ENCODE assay signal across 2 cellular contexts in the genomic region with DNA sequence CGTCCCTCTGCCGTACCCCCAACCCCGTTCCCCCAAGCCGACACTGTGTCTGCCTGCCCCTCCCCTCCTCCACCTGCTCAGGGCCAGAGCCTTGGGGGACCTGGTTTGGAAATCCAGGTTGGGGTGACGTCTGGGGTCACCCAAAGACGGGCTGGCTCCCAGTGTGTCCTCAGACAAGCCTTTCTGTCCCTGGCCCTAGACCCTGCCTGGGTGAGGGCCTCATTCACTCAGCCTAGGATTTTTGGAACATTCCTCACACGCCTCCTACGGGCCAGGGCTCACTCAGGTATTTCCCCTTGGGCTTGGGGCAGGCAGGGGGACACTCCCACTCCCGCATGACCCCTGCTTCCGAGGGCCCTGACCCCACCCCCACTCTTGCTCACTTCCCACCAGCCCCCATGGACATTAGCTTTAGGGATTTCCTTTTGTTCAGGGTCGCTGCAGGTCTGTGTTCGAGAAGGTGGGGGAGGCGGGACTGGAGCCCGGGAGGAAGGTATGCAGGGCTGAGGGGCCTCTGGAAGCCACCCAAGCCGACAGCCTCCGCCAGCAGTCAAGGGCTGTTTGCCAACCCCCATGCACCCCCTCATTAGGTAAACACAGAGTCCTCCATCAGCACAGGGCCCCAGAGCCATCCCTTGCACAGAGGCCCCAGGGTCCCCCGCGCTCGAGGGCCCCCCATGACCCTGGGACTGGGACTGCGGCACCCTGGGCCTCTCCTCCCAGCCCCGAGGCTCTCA.
TF ChIP-seq lines count a peak whose summit lies in the region.

No MANE protein-coding gene starts in this region.

TF ChIP-seq in GM23338, 12 proteins besides CTCF, POLR2A, EP300 and RAD21 (continued from another document):
- TF ChIP-seq, protein P1, sequence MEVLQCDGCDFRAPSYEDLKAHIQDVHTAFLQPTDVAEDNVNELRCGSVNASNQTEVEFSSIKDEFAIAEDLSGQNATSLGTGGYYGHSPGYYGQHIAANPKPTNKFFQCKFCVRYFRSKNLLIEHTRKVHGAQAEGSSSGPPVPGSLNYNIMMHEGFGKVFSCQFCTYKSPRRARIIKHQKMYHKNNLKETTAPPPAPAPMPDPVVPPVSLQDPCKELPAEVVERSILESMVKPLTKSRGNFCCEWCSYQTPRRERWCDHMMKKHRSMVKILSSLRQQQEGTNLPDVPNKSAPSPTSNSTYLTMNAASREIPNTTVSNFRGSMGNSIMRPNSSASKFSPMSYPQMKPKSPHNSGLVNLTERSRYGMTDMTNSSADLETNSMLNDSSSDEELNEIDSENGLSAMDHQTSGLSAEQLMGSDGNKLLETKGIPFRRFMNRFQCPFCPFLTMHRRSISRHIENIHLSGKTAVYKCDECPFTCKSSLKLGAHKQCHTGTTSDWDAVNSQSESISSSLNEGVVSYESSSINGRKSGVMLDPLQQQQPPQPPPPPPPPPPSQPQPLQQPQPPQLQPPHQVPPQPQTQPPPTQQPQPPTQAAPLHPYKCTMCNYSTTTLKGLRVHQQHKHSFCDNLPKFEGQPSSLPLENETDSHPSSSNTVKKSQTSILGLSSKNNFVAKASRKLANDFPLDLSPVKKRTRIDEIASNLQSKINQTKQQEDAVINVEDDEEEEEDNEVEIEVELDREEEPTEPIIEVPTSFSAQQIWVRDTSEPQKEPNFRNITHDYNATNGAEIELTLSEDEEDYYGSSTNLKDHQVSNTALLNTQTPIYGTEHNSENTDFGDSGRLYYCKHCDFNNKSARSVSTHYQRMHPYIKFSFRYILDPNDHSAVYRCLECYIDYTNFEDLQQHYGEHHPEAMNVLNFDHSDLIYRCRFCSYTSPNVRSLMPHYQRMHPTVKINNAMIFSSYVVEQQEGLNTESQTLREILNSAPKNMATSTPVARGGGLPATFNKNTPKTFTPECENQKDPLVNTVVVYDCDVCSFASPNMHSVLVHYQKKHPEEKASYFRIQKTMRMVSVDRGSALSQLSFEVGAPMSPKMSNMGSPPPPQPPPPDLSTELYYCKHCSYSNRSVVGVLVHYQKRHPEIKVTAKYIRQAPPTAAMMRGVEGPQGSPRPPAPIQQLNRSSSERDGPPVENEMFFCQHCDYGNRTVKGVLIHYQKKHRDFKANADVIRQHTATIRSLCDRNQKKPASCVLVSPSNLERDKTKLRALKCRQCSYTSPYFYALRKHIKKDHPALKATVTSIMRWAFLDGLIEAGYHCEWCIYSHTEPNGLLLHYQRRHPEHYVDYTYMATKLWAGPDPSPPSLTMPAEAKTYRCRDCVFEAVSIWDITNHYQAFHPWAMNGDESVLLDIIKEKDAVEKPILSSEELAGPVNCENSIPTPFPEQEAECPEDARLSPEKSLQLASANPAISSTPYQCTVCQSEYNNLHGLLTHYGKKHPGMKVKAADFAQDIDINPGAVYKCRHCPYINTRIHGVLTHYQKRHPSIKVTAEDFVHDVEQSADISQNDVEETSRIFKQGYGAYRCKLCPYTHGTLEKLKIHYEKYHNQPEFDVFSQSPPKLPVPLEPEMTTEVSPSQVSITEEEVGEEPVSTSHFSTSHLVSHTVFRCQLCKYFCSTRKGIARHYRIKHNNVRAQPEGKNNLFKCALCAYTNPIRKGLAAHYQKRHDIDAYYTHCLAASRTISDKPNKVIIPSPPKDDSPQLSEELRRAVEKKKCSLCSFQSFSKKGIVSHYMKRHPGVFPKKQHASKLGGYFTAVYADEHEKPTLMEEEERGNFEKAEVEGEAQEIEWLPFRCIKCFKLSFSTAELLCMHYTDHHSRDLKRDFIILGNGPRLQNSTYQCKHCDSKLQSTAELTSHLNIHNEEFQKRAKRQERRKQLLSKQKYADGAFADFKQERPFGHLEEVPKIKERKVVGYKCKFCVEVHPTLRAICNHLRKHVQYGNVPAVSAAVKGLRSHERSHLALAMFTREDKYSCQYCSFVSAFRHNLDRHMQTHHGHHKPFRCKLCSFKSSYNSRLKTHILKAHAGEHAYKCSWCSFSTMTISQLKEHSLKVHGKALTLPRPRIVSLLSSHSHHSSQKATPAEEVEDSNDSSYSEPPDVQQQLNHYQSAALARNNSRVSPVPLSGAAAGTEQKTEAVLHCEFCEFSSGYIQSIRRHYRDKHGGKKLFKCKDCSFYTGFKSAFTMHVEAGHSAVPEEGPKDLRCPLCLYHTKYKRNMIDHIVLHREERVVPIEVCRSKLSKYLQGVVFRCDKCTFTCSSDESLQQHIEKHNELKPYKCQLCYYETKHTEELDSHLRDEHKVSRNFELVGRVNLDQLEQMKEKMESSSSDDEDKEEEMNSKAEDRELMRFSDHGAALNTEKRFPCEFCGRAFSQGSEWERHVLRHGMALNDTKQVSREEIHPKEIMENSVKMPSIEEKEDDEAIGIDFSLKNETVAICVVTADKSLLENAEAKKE (CRISPR knock-in tag; IDR thresholded peaks at IDR 0.05), result no peak
- no peak for TF ChIP-seq POLR2AphosphoS5 (IDR thresholded peaks at IDR 0.05; ENCODE audit: low read depth)
- no peak for TF ChIP-seq ZNF331 (CRISPR knock-in tag; IDR thresholded peaks at IDR 0.05; ENCODE audit: low read depth)
- TF ChIP-seq JUNB (IDR thresholded peaks at IDR 0.05; ENCODE audit: unreplicated experiment), result no peak
- TF ChIP-seq, protein P2, sequence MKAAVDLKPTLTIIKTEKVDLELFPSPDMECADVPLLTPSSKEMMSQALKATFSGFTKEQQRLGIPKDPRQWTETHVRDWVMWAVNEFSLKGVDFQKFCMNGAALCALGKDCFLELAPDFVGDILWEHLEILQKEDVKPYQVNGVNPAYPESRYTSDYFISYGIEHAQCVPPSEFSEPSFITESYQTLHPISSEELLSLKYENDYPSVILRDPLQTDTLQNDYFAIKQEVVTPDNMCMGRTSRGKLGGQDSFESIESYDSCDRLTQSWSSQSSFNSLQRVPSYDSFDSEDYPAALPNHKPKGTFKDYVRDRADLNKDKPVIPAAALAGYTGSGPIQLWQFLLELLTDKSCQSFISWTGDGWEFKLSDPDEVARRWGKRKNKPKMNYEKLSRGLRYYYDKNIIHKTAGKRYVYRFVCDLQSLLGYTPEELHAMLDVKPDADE (IDR thresholded peaks at IDR 0.05), result no peak
- TF ChIP-seq, protein P3, sequence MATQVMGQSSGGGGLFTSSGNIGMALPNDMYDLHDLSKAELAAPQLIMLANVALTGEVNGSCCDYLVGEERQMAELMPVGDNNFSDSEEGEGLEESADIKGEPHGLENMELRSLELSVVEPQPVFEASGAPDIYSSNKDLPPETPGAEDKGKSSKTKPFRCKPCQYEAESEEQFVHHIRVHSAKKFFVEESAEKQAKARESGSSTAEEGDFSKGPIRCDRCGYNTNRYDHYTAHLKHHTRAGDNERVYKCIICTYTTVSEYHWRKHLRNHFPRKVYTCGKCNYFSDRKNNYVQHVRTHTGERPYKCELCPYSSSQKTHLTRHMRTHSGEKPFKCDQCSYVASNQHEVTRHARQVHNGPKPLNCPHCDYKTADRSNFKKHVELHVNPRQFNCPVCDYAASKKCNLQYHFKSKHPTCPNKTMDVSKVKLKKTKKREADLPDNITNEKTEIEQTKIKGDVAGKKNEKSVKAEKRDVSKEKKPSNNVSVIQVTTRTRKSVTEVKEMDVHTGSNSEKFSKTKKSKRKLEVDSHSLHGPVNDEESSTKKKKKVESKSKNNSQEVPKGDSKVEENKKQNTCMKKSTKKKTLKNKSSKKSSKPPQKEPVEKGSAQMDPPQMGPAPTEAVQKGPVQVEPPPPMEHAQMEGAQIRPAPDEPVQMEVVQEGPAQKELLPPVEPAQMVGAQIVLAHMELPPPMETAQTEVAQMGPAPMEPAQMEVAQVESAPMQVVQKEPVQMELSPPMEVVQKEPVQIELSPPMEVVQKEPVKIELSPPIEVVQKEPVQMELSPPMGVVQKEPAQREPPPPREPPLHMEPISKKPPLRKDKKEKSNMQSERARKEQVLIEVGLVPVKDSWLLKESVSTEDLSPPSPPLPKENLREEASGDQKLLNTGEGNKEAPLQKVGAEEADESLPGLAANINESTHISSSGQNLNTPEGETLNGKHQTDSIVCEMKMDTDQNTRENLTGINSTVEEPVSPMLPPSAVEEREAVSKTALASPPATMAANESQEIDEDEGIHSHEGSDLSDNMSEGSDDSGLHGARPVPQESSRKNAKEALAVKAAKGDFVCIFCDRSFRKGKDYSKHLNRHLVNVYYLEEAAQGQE (IDR thresholded peaks at IDR 0.05; ENCODE audit: unreplicated experiment), result no peak
- TF ChIP-seq NANOG (IDR thresholded peaks at IDR 0.05; ENCODE audit: borderline replicate concordance), result no peak
TF ChIP-seq in GM23338: peak in this region for 0.

TF ChIP-seq in WTC11, 78 proteins besides CTCF, POLR2A, EP300 and RAD21 (continued from another document and continues in another):
- TF ChIP-seq ZBTB21 (CRISPR knock-in tag; IDR thresholded peaks at IDR 0.05; ENCODE audit: borderline replicate concordance) (no peak), KAT7 (CRISPR knock-in tag; IDR thresholded peaks at IDR 0.05; ENCODE audit: borderline replicate concordance) (no peak), GRHL2 (CRISPR knock-in tag; IDR thresholded peaks at IDR 0.05; ENCODE audit: insufficient replicate concordance, severe bottlenecking) (no peak), ZNF263 (CRISPR knock-in tag; IDR thresholded peaks at IDR 0.05; ENCODE audit: low read depth) (no peak), CBFB (CRISPR knock-in tag; IDR thresholded peaks at IDR 0.05; ENCODE audit: low read depth) (no peak)
- TF ChIP-seq, protein P4, sequence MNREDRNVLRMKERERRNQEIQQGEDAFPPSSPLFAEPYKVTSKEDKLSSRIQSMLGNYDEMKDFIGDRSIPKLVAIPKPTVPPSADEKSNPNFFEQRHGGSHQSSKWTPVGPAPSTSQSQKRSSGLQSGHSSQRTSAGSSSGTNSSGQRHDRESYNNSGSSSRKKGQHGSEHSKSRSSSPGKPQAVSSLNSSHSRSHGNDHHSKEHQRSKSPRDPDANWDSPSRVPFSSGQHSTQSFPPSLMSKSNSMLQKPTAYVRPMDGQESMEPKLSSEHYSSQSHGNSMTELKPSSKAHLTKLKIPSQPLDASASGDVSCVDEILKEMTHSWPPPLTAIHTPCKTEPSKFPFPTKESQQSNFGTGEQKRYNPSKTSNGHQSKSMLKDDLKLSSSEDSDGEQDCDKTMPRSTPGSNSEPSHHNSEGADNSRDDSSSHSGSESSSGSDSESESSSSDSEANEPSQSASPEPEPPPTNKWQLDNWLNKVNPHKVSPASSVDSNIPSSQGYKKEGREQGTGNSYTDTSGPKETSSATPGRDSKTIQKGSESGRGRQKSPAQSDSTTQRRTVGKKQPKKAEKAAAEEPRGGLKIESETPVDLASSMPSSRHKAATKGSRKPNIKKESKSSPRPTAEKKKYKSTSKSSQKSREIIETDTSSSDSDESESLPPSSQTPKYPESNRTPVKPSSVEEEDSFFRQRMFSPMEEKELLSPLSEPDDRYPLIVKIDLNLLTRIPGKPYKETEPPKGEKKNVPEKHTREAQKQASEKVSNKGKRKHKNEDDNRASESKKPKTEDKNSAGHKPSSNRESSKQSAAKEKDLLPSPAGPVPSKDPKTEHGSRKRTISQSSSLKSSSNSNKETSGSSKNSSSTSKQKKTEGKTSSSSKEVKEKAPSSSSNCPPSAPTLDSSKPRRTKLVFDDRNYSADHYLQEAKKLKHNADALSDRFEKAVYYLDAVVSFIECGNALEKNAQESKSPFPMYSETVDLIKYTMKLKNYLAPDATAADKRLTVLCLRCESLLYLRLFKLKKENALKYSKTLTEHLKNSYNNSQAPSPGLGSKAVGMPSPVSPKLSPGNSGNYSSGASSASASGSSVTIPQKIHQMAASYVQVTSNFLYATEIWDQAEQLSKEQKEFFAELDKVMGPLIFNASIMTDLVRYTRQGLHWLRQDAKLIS (CRISPR knock-in tag; IDR thresholded peaks at IDR 0.05; ENCODE audit: borderline replicate concordance), result no peak
- TF ChIP-seq, protein P5, sequence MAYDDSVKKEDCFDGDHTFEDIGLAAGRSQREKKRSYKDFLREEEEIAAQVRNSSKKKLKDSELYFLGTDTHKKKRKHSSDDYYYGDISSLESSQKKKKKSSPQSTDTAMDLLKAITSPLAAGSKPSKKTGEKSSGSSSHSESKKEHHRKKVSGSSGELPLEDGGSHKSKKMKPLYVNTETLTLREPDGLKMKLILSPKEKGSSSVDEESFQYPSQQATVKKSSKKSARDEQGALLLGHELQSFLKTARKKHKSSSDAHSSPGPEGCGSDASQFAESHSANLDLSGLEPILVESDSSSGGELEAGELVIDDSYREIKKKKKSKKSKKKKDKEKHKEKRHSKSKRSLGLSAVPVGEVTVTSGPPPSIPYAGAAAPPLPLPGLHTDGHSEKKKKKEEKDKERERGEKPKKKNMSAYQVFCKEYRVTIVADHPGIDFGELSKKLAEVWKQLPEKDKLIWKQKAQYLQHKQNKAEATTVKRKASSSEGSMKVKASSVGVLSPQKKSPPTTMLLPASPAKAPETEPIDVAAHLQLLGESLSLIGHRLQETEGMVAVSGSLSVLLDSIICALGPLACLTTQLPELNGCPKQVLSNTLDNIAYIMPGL (CRISPR knock-in tag; IDR thresholded peaks at IDR 0.05), result no peak
- TF ChIP-seq, protein P6, sequence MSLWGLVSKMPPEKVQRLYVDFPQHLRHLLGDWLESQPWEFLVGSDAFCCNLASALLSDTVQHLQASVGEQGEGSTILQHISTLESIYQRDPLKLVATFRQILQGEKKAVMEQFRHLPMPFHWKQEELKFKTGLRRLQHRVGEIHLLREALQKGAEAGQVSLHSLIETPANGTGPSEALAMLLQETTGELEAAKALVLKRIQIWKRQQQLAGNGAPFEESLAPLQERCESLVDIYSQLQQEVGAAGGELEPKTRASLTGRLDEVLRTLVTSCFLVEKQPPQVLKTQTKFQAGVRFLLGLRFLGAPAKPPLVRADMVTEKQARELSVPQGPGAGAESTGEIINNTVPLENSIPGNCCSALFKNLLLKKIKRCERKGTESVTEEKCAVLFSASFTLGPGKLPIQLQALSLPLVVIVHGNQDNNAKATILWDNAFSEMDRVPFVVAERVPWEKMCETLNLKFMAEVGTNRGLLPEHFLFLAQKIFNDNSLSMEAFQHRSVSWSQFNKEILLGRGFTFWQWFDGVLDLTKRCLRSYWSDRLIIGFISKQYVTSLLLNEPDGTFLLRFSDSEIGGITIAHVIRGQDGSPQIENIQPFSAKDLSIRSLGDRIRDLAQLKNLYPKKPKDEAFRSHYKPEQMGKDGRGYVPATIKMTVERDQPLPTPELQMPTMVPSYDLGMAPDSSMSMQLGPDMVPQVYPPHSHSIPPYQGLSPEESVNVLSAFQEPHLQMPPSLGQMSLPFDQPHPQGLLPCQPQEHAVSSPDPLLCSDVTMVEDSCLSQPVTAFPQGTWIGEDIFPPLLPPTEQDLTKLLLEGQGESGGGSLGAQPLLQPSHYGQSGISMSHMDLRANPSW (CRISPR knock-in tag; conservative IDR thresholded peaks at IDR 0.05; ENCODE audit: low read depth), result no peak
- TF ChIP-seq, protein P7, sequence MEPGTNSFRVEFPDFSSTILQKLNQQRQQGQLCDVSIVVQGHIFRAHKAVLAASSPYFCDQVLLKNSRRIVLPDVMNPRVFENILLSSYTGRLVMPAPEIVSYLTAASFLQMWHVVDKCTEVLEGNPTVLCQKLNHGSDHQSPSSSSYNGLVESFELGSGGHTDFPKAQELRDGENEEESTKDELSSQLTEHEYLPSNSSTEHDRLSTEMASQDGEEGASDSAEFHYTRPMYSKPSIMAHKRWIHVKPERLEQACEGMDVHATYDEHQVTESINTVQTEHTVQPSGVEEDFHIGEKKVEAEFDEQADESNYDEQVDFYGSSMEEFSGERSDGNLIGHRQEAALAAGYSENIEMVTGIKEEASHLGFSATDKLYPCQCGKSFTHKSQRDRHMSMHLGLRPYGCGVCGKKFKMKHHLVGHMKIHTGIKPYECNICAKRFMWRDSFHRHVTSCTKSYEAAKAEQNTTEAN (CRISPR knock-in tag; IDR thresholded peaks at IDR 0.05), result no peak
- TF ChIP-seq, protein P8, sequence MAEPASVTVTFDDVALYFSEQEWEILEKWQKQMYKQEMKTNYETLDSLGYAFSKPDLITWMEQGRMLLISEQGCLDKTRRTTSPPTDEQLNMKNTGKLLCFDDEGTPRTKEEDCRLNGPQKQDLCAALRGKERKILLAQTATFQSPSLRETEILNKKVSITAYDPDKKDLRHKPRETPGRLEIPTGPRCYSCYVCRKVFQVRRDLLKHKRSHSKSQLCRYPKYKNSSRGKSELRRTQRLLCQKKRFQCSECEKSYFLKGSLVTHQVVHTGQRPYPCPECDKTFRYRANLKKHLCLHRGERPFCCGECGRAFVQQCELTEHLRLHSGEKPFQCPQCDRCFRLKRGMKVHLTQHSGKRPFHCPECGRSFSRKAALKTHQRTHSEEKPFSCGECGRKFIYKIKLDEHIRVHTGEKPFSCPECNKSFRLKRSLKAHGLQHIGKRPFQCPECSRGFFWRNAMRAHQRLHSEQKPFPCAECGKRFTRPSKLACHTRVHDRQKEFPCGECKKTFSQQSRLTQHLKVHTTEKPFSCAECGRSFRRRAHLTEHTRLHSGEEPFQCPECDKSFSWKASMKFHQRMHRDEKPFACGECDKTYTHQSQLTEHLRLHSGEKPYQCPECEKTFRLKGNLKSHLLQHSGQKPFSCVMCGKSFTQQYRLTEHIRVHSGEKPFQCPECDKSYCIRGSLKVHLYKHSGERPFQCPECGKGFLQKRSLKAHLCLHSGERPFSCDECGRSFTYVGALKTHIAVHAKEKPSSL (CRISPR knock-in tag; conservative IDR thresholded peaks at IDR 0.05), result no peak
